18 cellular contexts compared by ENCODE assay signal in genomic region chr4:148079945-148080344, GRCh38.
A peak's percentile ranks its signal among the peaks of the same experiment; 100 is the strongest.
DNase-seq lines count a peak whose midpoint lies in the region; ATAC-seq and TF ChIP-seq lines count a peak whose summit lies in the region.
"Had no signal": no experiment of that assay in that cellular context is flagged by ENCODE, and none has a peak within 500 bp of the region (broad histone marks: within the 10 kb centered on the region; RNA-seq: fewer than 3 reads in every experiment).

No MANE protein-coding gene starts in this region.

- H3K27ac Mint-ChIP-seq in MCF 10A (ENCODE audit: low read depth, unreplicated experiment): peak overlapping the region; percentile 13
- peak overlapping the region in 4 of 5 experiments; percentile 39 to 68 (median 50) for H3K27ac Mint-ChIP-seq in brain
- H3K27ac Mint-ChIP-seq: B cell had no signal

- no peak overlapping the region for H3K27ac ChIP-seq in breast epithelium
- H3K27ac ChIP-seq: 22Rv1, BLaER1, C4-2B, GM23248 had no signal

- no TSS peak for BruUV-seq in MCF 10A (replicated peaks; lab: Mats Ljungman, UMichigan)

- H3K4me3 Mint-ChIP-seq in MCF 10A (ENCODE audit: unreplicated experiment): no peak overlapping the region
- H3K4me3 Mint-ChIP-seq in brain: no peak overlapping the region
- H3K4me3 Mint-ChIP-seq: B cell; CD4-positive, CD25-positive, alpha-beta regulatory T cell; CD8-positive, alpha-beta T cell had no signal

- ATAC-seq in HG02588 (IDR thresholded peaks at IDR 0.05; ENCODE audit: unreplicated experiment): no peak
- ATAC-seq: CD8-positive, alpha-beta T cell had no signal

- H3K27me3 Mint-ChIP-seq in MCF 10A (ENCODE audit: insufficient read depth, unreplicated experiment) (no peaks in the 10 kb centered on the region), brain (peaks cover 3% of the 10 kb centered on the region)
- H3K27me3 Mint-ChIP-seq: B cell; CD4-positive, CD25-positive, alpha-beta regulatory T cell had no signal

- peaks cover 3 to 7% of the 10 kb centered on the region in 2 donors for H3K9me3 ChIP-seq in breast epithelium
- H3K9me3 ChIP-seq: Caco-2 had no signal

- no peaks in the 10 kb centered on the region for H3K36me3 ChIP-seq in breast epithelium

- H3K36me3 Mint-ChIP-seq in MCF 10A (ENCODE audit: insufficient read depth, unreplicated experiment) (peaks cover 60% of the 10 kb centered on the region), brain (peaks cover 20% of the 10 kb centered on the region)

- CTCF ChIA-PET in MCF 10A (lab: Yijun Ruan, JAX): no interaction called here

- intact Hi-C loops in MCF 10A (cut with micrococcal nuclease) (no loop called here), breast epithelium (cut with DNase I; ENCODE audit: low total_unique reads) (no loop called here)

- H3K4me1 Mint-ChIP-seq in MCF 10A (ENCODE audit: insufficient read depth, unreplicated experiment) (no peaks in the 10 kb centered on the region), brain (peaks cover 17% of the 10 kb centered on the region)
- H3K4me1 Mint-ChIP-seq: B cell had no signal

- no peaks in the 10 kb centered on the region for H3K4me1 ChIP-seq in breast epithelium
- H3K4me1 ChIP-seq: BLaER1, Caco-2 had no signal

- H3K4me3 ChIP-seq in breast epithelium: no peak overlapping the region
- H3K4me3 ChIP-seq: BLaER1, GM23248 had no signal

- TF ChIP-seq POLR2A in breast epithelium (IDR thresholded peaks at IDR 0.05): no peak

- DNase-seq in MCF 10A (ENCODE audit: unreplicated experiment) (no peak), breast epithelium (ENCODE audit: low spot score in 2 of 2) (no peak), islet precursor cell (peak; percentile 32), NCI-H2029 treated with DMSO at 0.1 percent for 48 hours (lab: John Stamatoyannopoulos, UW) (no peak)
- DNase-seq: Caco-2; CD4-positive, CD25-positive, alpha-beta regulatory T cell; CD8-positive, alpha-beta T cell; DMS153; DND-41; GM23248; H7; HCEC 1CT had no signal

- H3K27me3 ChIP-seq in breast epithelium: no peaks in the 10 kb centered on the region
- H3K27me3 ChIP-seq: BLaER1 had no signal

- POLR2A ChIA-PET in MCF 10A (lab: Yijun Ruan, JAX): interaction anchor here (0.6 kb wide), 1 partner anchor 531 kb away, joined by 7 read pairs; no protein-coding TSS in a partner anchor

- TF ChIP-seq CTCF in MCF 10A (IDR thresholded peaks at IDR 0.05; ENCODE audit: unreplicated experiment) (no peak), breast epithelium (IDR thresholded peaks at IDR 0.05) (no peak), brain (conservative IDR thresholded peaks at IDR 0.05) (no peak)

- H3K9me3 Mint-ChIP-seq in MCF 10A (ENCODE audit: unreplicated experiment) (peaks cover 24% of the 10 kb centered on the region), brain (peaks cover 6 to 22% (median 12%) of the 10 kb centered on the region in 5 experiments)
